1 cellular context compared by ENCODE assay signal in genomic region chr11:125073616-125074483, GRCh38.
A peak's percentile ranks its signal among the peaks of the same experiment; 100 is the strongest.
TF ChIP-seq lines count a peak whose summit lies in the region.

No MANE protein-coding gene starts in this region.

TF ChIP-seq in K562, 482 proteins besides CTCF, POLR2A, EP300 and RAD21:
- TF ChIP-seq PREB (CRISPR knock-in tag; IDR thresholded peaks at IDR 0.05) (peak; percentile 15; the same call in 1 of the 2 replicates), ELF1 (tag; IDR thresholded peaks at IDR 0.05) (no peak), PHB (CRISPR knock-in tag; IDR thresholded peaks at IDR 0.05) (no peak)
